ENCODE assay signal across 1 cellular context in the genomic region with DNA sequence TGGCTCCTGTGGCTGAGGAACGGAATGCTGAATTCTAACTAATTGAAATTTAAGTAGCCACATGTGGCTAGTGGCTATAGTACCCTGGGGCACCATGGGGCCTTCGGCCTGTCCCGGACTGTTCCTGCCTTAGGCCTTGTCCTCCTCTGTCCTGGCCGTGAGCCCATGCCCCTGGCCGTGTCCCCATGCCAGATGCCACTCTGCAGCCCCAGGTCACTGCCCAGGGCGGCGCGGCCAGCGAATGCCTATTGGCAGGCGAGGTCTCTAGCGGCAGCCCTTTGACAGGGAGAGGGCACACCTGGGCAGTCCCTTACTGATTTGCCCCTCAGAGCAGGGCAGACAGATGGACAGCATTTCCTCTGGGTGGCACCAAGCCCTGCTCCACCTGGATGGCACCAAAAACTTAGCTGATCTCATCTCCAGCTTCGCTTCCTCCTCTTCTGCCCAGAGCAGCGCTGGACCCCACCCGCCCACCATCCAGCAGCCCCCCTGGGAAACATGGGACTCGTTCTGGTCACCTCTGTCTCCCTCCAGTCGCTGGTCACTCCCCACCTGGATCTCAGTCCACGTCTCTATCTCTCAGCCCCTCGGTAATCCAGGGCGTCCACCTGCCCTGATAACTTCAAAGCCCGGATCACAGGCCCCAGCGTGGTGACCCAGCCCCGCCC.
TF ChIP-seq lines count a peak whose summit lies in the region.

No MANE protein-coding gene starts in this region.

TF ChIP-seq in liver, 16 proteins besides CTCF, POLR2A, EP300 and RAD21 (continued from another document):
- TF ChIP-seq, protein P1, sequence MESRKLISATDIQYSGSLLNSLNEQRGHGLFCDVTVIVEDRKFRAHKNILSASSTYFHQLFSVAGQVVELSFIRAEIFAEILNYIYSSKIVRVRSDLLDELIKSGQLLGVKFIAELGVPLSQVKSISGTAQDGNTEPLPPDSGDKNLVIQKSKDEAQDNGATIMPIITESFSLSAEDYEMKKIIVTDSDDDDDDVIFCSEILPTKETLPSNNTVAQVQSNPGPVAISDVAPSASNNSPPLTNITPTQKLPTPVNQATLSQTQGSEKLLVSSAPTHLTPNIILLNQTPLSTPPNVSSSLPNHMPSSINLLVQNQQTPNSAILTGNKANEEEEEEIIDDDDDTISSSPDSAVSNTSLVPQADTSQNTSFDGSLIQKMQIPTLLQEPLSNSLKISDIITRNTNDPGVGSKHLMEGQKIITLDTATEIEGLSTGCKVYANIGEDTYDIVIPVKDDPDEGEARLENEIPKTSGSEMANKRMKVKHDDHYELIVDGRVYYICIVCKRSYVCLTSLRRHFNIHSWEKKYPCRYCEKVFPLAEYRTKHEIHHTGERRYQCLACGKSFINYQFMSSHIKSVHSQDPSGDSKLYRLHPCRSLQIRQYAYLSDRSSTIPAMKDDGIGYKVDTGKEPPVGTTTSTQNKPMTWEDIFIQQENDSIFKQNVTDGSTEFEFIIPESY (IDR thresholded peaks at IDR 0.05): no peak
- no peak for TF ChIP-seq JUND (IDR thresholded peaks at IDR 0.05)
- TF ChIP-seq, protein P2, sequence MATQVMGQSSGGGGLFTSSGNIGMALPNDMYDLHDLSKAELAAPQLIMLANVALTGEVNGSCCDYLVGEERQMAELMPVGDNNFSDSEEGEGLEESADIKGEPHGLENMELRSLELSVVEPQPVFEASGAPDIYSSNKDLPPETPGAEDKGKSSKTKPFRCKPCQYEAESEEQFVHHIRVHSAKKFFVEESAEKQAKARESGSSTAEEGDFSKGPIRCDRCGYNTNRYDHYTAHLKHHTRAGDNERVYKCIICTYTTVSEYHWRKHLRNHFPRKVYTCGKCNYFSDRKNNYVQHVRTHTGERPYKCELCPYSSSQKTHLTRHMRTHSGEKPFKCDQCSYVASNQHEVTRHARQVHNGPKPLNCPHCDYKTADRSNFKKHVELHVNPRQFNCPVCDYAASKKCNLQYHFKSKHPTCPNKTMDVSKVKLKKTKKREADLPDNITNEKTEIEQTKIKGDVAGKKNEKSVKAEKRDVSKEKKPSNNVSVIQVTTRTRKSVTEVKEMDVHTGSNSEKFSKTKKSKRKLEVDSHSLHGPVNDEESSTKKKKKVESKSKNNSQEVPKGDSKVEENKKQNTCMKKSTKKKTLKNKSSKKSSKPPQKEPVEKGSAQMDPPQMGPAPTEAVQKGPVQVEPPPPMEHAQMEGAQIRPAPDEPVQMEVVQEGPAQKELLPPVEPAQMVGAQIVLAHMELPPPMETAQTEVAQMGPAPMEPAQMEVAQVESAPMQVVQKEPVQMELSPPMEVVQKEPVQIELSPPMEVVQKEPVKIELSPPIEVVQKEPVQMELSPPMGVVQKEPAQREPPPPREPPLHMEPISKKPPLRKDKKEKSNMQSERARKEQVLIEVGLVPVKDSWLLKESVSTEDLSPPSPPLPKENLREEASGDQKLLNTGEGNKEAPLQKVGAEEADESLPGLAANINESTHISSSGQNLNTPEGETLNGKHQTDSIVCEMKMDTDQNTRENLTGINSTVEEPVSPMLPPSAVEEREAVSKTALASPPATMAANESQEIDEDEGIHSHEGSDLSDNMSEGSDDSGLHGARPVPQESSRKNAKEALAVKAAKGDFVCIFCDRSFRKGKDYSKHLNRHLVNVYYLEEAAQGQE (IDR thresholded peaks at IDR 0.05): peak; percentile 35
- no peak for TF ChIP-seq FOXA2 (IDR thresholded peaks at IDR 0.05)
- peak; percentile 86 for TF ChIP-seq SP1 (IDR thresholded peaks at IDR 0.05)
- no peak for TF ChIP-seq TAF1 (conservative IDR thresholded peaks at IDR 0.05)
- TF ChIP-seq RXRA (IDR thresholded peaks at IDR 0.05): peak; percentile 88 to 90
- no peak for TF ChIP-seq FOXA1 (IDR thresholded peaks at IDR 0.05)
- TF ChIP-seq HNF4A (conservative IDR thresholded peaks at IDR 0.05): peak; percentile 68 to 81
- TF ChIP-seq GABPA (IDR thresholded peaks at IDR 0.05 in 1 of 2, conservative IDR thresholded peaks at IDR 0.05 in 1 of 2): no peak
- TF ChIP-seq, protein P3, sequence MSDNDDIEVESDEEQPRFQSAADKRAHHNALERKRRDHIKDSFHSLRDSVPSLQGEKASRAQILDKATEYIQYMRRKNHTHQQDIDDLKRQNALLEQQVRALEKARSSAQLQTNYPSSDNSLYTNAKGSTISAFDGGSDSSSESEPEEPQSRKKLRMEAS (IDR thresholded peaks at IDR 0.05): peak; percentile 62
- TF ChIP-seq HNF4G (IDR thresholded peaks at IDR 0.05): no peak
- no peak for TF ChIP-seq EGR1 (IDR thresholded peaks at IDR 0.05; ENCODE audit: low read depth in 2 of 2)
- no peak for TF ChIP-seq YY1 (IDR thresholded peaks at IDR 0.05)
TF ChIP-seq in liver: peak in this region for 5.
